Comparison of ENCODE assay signal across 8 cellular contexts in the genomic region with DNA sequence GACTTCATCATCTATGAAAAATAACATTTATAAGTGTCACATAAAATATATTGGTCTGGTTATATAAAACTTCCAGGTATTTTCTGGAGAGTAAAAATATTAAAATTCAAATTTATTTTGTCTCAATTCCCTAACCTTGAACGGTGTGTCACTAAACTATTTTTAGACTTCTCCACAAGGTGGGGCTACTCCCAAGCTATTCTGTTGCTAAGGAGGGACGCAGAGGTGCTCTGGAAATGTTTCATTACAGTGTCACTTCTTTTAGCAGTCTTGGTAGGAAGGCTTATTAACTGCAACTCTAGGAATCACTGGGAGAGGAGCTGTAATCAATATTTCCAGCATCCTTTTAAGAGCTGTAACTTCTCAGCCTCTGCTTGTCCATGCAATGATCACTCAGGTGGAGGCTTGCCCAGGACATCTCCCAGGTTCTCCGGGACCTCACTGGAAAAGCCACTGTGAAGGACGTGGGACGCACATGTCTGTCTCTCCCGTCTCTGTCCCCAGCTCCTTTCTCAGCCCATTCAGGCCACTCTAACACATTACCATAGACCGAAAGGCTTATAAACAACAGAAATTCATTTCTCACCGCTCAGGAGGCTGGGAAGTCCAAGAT. TPM values are rescaled to one million over a fixed set of nuclear protein-coding genes. Genes with fewer than 3 reads are reported as not detected.
DNase-seq lines count a peak whose midpoint lies in the region; ATAC-seq and TF ChIP-seq lines count a peak whose summit lies in the region.

No MANE protein-coding gene starts in this region.

- H3K4me3 ChIP-seq in choroid plexus epithelial cell (ENCODE audit: low read depth, low read length) (no peak overlapping the region), neuronal stem cell (ENCODE audit: low read length in 2 of 2) (no peak overlapping the region)

- WGBS in neuronal stem cell (ENCODE audit: extremely low coverage in 2 of 2, insufficient read length in 2 of 2, insufficient replicate concordance in 1 of 2), 2 donors = no CpG with 5 or more reads among the region's 8 CpGs

- H2BK120ac ChIP-seq in neuronal stem cell (ENCODE audit: low read depth, low read length) = no peak overlapping the region

- no peak overlapping the region for H3K18ac ChIP-seq in neuronal stem cell (ENCODE audit: low read length)

- H3K9me3 ChIP-seq in neuronal stem cell (replicated peaks in 1 of 2; ENCODE audit: control insufficient read depth in 2 of 2, insufficient read depth in 1 of 2, low read depth in 1 of 2, low read length in 2 of 2) = peaks cover 0 to 2% of the 10 kb centered on the region in 2 donors

- no peak overlapping the region for H3K9ac ChIP-seq in neuronal stem cell (ENCODE audit: low read depth, low read length, poor library complexity)

- no peaks in the 10 kb centered on the region for H3K27me3 ChIP-seq in neuronal stem cell (ENCODE audit: control insufficient read depth in 3 of 3, insufficient read depth in 3 of 3, low read depth in 1 of 3, low read length in 3 of 3)

- no peak overlapping the region for H3K4me2 ChIP-seq in neuronal stem cell (ENCODE audit: insufficient read depth, low read length, poor library complexity, severe bottlenecking)

- ATAC-seq in GM18907 (IDR thresholded peaks at IDR 0.05; ENCODE audit: unreplicated experiment) = no peak
- ATAC-seq in GM18520 (IDR thresholded peaks at IDR 0.05; ENCODE audit: unreplicated experiment) = no peak
- no peak for ATAC-seq in HG03196 (IDR thresholded peaks at IDR 0.05; ENCODE audit: unreplicated experiment)

- peak; percentile 58 for TF ChIP-seq CTCF in choroid plexus epithelial cell (conservative IDR thresholded peaks at IDR 0.05; ENCODE audit: low read depth, low read length)

- no peak overlapping the region for H3K27ac ChIP-seq in neuronal stem cell (replicated peaks; ENCODE audit: low read length)

- no peak overlapping the region for H2BK15ac ChIP-seq in neuronal stem cell (ENCODE audit: low read length)

- H3K14ac ChIP-seq in neuronal stem cell (ENCODE audit: low read length) = no peak overlapping the region

- H3K79me1 ChIP-seq in neuronal stem cell (ENCODE audit: low read depth, low read length) = no peaks in the 10 kb centered on the region

- H2BK5ac ChIP-seq in neuronal stem cell (ENCODE audit: low read length) = no peak overlapping the region

- H2BK12ac ChIP-seq in neuronal stem cell (ENCODE audit: low read length) = no peak overlapping the region

- H3K4ac ChIP-seq in neuronal stem cell (ENCODE audit: low read length) = no peak overlapping the region

- H3K4me1 ChIP-seq in neuronal stem cell (ENCODE audit: control insufficient read depth in 2 of 2, insufficient read depth in 1 of 2, low read depth in 1 of 2, low read length in 2 of 2) = peaks cover 0 to 2% of the 10 kb centered on the region in 2 donors

- H4K8ac ChIP-seq in neuronal stem cell (ENCODE audit: low read depth, low read length) = no peak overlapping the region

- H2AK5ac ChIP-seq in neuronal stem cell (ENCODE audit: low read depth, low read length) = no peak overlapping the region

- H2AFZ ChIP-seq in neuronal stem cell (ENCODE audit: low read length) = no peak overlapping the region

- DNase-seq in NCI-H524 (lab: John Stamatoyannopoulos, UW) (peak; percentile 45 to 72), NCI-H524 treated with DMSO at 0.1 percent for 48 hours (lab: John Stamatoyannopoulos, UW) (no peak), NCI-H446 treated with DMSO at 0.1 percent for 48 hours (lab: John Stamatoyannopoulos, UW) (peak; percentile 26), choroid plexus epithelial cell (ENCODE audit: low read depth) (peak; percentile 71), neuronal stem cell (ENCODE audit: low spot score) (peak; percentile 18)

- H3K23ac ChIP-seq in neuronal stem cell (ENCODE audit: low read depth, low read length, poor library complexity) = no peak overlapping the region

- no peak overlapping the region for H4K91ac ChIP-seq in neuronal stem cell (ENCODE audit: low read depth, low read length, poor library complexity)

- H3K36me3 ChIP-seq in neuronal stem cell (replicated peaks in 1 of 2; ENCODE audit: control insufficient read depth in 2 of 2, insufficient read depth in 2 of 2, low read length in 2 of 2) = no peaks in the 10 kb centered on the region

RNA-seq across cellular contexts. Expression of a gene that starts 32.5 kb away (rescaled TPM):
- 0.84 TPM for polyA plus RNA-seq in neuronal stem cell (2013, experiment 1 of 2)
- 0.83 TPM for polyA plus RNA-seq in neuronal stem cell (2013, experiment 2 of 2)
